ENCODE assay signal across 16 cellular contexts in the genomic region with DNA sequence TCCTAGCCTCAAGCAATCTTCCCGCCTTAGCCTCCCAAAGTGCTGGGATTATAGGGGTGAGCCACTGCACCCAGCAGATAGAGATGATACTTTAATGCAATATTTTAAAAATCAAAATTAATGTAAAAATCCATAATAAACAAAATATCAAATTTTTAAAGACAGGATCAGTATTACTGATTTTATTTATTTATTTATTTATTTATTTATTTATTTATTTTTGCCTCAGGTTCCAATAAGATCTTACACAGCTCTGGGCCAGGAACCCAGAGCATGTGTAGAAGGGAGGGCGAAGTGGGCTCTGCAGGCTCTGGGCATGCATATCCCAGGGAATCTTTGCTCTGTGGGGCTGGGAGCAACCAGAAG. TPM values are rescaled to one million over a fixed set of nuclear protein-coding genes. Genes with fewer than 3 reads are reported as not detected.
DNase-seq lines count a peak whose midpoint lies in the region; ATAC-seq, FAIRE-seq and TF ChIP-seq lines count a peak whose summit lies in the region.
"Had no signal": no experiment of that assay in that cellular context is flagged by ENCODE, and none has a peak within 500 bp of the region (broad histone marks: within the 10 kb centered on the region; RNA-seq: fewer than 3 reads in every experiment).

No MANE protein-coding gene starts in this region.

- intact Hi-C loops in Right ventricle myocardium inferior (cut with DNase I): no loop called here

- peak overlapping the region; percentile 19; the same call in 1 of the 2 replicates for H3K18ac ChIP-seq in H1 (ENCODE audit: extremely low read depth, low read length)

- H3K14ac ChIP-seq in H1 (ENCODE audit: insufficient read length): no peak overlapping the region

- H3K9me3 Mint-ChIP-seq in neural crest cell: no peaks in the 10 kb centered on the region
- H3K9me3 Mint-ChIP-seq: naive thymus-derived CD8-positive, alpha-beta T cell had no signal

- no peak overlapping the region for H2BK20ac ChIP-seq in H1 (ENCODE audit: low read length)

- H3K4me1 ChIP-seq in cardiac muscle cell (ENCODE audit: low read depth) (peaks cover 13% of the 10 kb centered on the region), H1 (replicated peaks in 1 of 4; ENCODE audit: control insufficient read depth in 3 of 4, insufficient read depth in 4 of 4, low read length in 3 of 4) (peaks cover 5 to 11% (median 9%) of the 10 kb centered on the region in 4 experiments)

- H3K27me3 Mint-ChIP-seq in neural crest cell (ENCODE audit: low read depth): peaks cover under 1% of the 10 kb centered on the region

- no peak for TF ChIP-seq RAD21 in H1 (IDR thresholded peaks at IDR 0.05 in 1 of 2, conservative IDR thresholded peaks at IDR 0.05 in 1 of 2; ENCODE audit: low read depth in 2 of 2, low read length in 2 of 2)

- CTCF ChIA-PET in H1 (lab: Charles Lee; ENCODE audit: partially characterized antibody): interaction anchor here (0.5 to 1.3 kb wide), 6 partner anchors 9 to 205 kb away, joined by 3 to 4 read pairs (median 3); no protein-coding TSS in a partner anchor

- no peak for FAIRE-seq in H1 (lab: Jason Lieb, UNC)

- H3K56ac ChIP-seq in H1 (replicated peaks; ENCODE audit: insufficient read length, low read depth, low read length): no peak overlapping the region

- H3K9me3 ChIP-seq in cardiac muscle cell (ENCODE audit: low read depth) (no peaks in the 10 kb centered on the region), H1 (ENCODE audit: insufficient read depth in 2 of 2, low read depth in 1 of 2, low read length in 1 of 2) (no peaks in the 10 kb centered on the region)
- H3K9me3 ChIP-seq: adrenal gland, sigmoid colon had no signal

- H3K4me3 ChIP-seq in cardiac muscle cell: no peak overlapping the region
- H3K4me3 ChIP-seq in H1 (ENCODE audit: extremely low read depth in 1 of 4, insufficient read depth in 2 of 4, low read depth in 3 of 4, low read length in 4 of 4): no peak overlapping the region
- no peak overlapping the region for H3K4me3 ChIP-seq in foreskin fibroblast (ENCODE audit: low read depth in 1 of 2, low read length in 2 of 2)
- H3K4me3 ChIP-seq: adrenal gland, sigmoid colon had no signal

- peak overlapping the region; percentile 93 for H3K27ac Mint-ChIP-seq in neural crest cell (ENCODE audit: unreplicated experiment)
- H3K27ac Mint-ChIP-seq: activated CD8-positive, alpha-beta T cell treated with anti-CD3 and anti-CD28 coated beads, Interleukin-2, amount 10 ng/mL, durations not matched to agents 7 days and 5 days; naive thymus-derived CD8-positive, alpha-beta T cell had no signal

- H4K91ac ChIP-seq in H1 (replicated peaks; ENCODE audit: insufficient read length, low read length): no peak overlapping the region

- no peak overlapping the region for H4K8ac ChIP-seq in H1 (ENCODE audit: extremely low read depth, insufficient read depth, low read length)

- H3K4me1 Mint-ChIP-seq in neural crest cell: peaks cover 30% of the 10 kb centered on the region
- H3K4me1 Mint-ChIP-seq: naive thymus-derived CD8-positive, alpha-beta T cell had no signal

- H3K36me3 Mint-ChIP-seq in neural crest cell (ENCODE audit: low read depth): no peaks in the 10 kb centered on the region
- H3K36me3 Mint-ChIP-seq: naive thymus-derived CD8-positive, alpha-beta T cell had no signal

- no peak overlapping the region for H4K5ac ChIP-seq in H1 (ENCODE audit: insufficient read length, low read depth, low read length)

- ATAC-seq in Right ventricle myocardium inferior (no peak), GM18909 (IDR thresholded peaks at IDR 0.05; ENCODE audit: poor library complexity, unreplicated experiment) (no peak)
- ATAC-seq: activated CD8-positive, alpha-beta T cell treated with anti-CD3 and anti-CD28 coated beads, Interleukin-2, amount 10 ng/mL, durations not matched to agents 7 days and 5 days; naive thymus-derived CD8-positive, alpha-beta T cell had no signal

- H3K79me1 ChIP-seq in H1 (ENCODE audit: low read depth, low read length): no peaks in the 10 kb centered on the region

- H2BK120ac ChIP-seq in H1 (replicated peaks; ENCODE audit: low read depth, low read length): no peak overlapping the region

- no peak for TF ChIP-seq POLR2A in H1 (IDR thresholded peaks at IDR 0.05; ENCODE audit: control extremely low read depth in 1 of 2, low read depth in 2 of 2, low read length in 2 of 2)

- no peak overlapping the region for H3K4ac ChIP-seq in H1 (replicated peaks; ENCODE audit: insufficient read length, low read depth, low read length)

- no peaks in the 10 kb centered on the region; the same call in 1 of the 2 replicates for H3K23me2 ChIP-seq in H1 (ENCODE audit: low read depth, low read length)

- no peaks in the 10 kb centered on the region for H3K27me3 ChIP-seq in cardiac muscle cell
- no peaks in the 10 kb centered on the region for H3K27me3 ChIP-seq in H1 (replicated peaks in 1 of 4; ENCODE audit: control insufficient read depth in 3 of 4, extremely low read depth in 1 of 4, insufficient read depth in 3 of 4, low read length in 3 of 4)
- H3K27me3 ChIP-seq: adrenal gland, sigmoid colon had no signal

- H3K4me2 ChIP-seq in H1 (ENCODE audit: insufficient read depth in 1 of 2, low read depth in 2 of 2, low read length in 2 of 2): no peak overlapping the region

- H3K9ac ChIP-seq in H1 (replicated peaks in 1 of 4; ENCODE audit: extremely low read depth in 1 of 4, low read depth in 3 of 4, low read length in 3 of 4): no peak overlapping the region

- H3K36me3 ChIP-seq in cardiac muscle cell (no peaks in the 10 kb centered on the region), H1 (ENCODE audit: control insufficient read depth in 2 of 4, insufficient read depth in 4 of 4, low read length in 3 of 4) (no peaks in the 10 kb centered on the region)
- H3K36me3 ChIP-seq: adrenal gland, sigmoid colon had no signal

- no peaks in the 10 kb centered on the region for H3K79me2 ChIP-seq in H1 (ENCODE audit: control insufficient read depth in 1 of 2, insufficient read depth in 2 of 2, low read length in 2 of 2)

- H2BK12ac ChIP-seq in H1 (ENCODE audit: low read depth, low read length): no peak overlapping the region

- no peaks in the 10 kb centered on the region for H4K20me1 ChIP-seq in H1 (replicated peaks in 1 of 2; ENCODE audit: control insufficient read depth in 1 of 2, insufficient read depth in 2 of 2, low read length in 2 of 2)

- H2AFZ ChIP-seq in H1 (ENCODE audit: low read length): no peak overlapping the region

- no peak overlapping the region for H2BK5ac ChIP-seq in H1 (ENCODE audit: low read depth, low read length)

- TF ChIP-seq EP300 in H1 (IDR thresholded peaks at IDR 0.05; ENCODE audit: borderline replicate concordance in 1 of 2, low read depth in 2 of 2, low read length in 2 of 2): no peak

- 85% methylated on average over 2 of the region's 2 CpGs; no CpG with 5 or more reads in 1 of the 2 experiments for WGBS in H1 (ENCODE audit: extremely low coverage in 1 of 2, insufficient coverage in 1 of 2, insufficient read length in 1 of 2, insufficient replicate concordance in 2 of 2, low coverage in 1 of 2, low lambda C conversion rate in 2 of 2, missing lambda C conversion rate in 1 of 2), 2 experiments

- no peak overlapping the region for H3K23ac ChIP-seq in H1 (ENCODE audit: insufficient read length)

- DNase-seq in cardiac muscle cell (ENCODE audit: low read depth in 1 of 2, low spot score in 1 of 2) (no peak), Right ventricle myocardium inferior (ENCODE audit: missing footprints) (no peak), H1 (ENCODE audit: low read depth in 1 of 2, low spot score in 2 of 2) (no peak), neural crest cell (ENCODE audit: low read depth, low spot score) (no peak), NCI-H510A (lab: John Stamatoyannopoulos, UW) (no peak), NCI-H146 (lab: John Stamatoyannopoulos, UW) (no peak), foreskin fibroblast (no peak)
- DNase-seq: 8988T; activated CD4-positive, CD25-positive, alpha-beta regulatory T cell treated with anti-CD3 and anti-CD28 coated beads, Interleukin-2, amount 50 U/mL, for 72 hours; activated CD8-positive, alpha-beta T cell treated with anti-CD3 and anti-CD28 coated beads, Interleukin-2, amount 10 ng/mL, durations not matched to agents 7 days and 5 days; activated gamma-delta T cell treated with Interleukin-2 at 50 U/mL for 16 hours; NCI-H1694 treated with DMSO at 0.1 percent for 48 hours; sigmoid colon had no signal

- POLR2A ChIA-PET in H1 (lab: Charles Lee; ENCODE audit: partially characterized antibody): interaction anchor here (1.1 to 1.4 kb wide), 3 partner anchors 10 to 42 kb away, joined by 3 to 8 read pairs (median 3); a partner anchor contains a TSS

- no peak for TF ChIP-seq CTCF in cardiac muscle cell (IDR thresholded peaks at IDR 0.05; ENCODE audit: low read depth, low read length)
- no peak for TF ChIP-seq CTCF in H1 (IDR thresholded peaks at IDR 0.05; ENCODE audit: control extremely low read depth in 1 of 3, insufficient read depth in 1 of 3, low read depth in 1 of 3, low read length in 3 of 3)
- TF ChIP-seq CTCF in neural crest cell (conservative IDR thresholded peaks at IDR 0.05): no peak
- no peak for TF ChIP-seq CTCF in foreskin fibroblast (IDR thresholded peaks at IDR 0.05; ENCODE audit: low read depth, low read length)

- no peak overlapping the region for H3K4me3 Mint-ChIP-seq in neural crest cell
- H3K4me3 Mint-ChIP-seq: activated CD8-positive, alpha-beta T cell treated with anti-CD3 and anti-CD28 coated beads, Interleukin-2, amount 10 ng/mL, durations not matched to agents 7 days and 5 days; naive thymus-derived CD8-positive, alpha-beta T cell had no signal

- peak overlapping the region; percentile 59 for H3K27ac ChIP-seq in cardiac muscle cell
- H3K27ac ChIP-seq in H1 (ENCODE audit: low read depth, low read length): no peak overlapping the region
- H3K27ac ChIP-seq: sigmoid colon had no signal

- no peak overlapping the region for H2AK5ac ChIP-seq in H1 (ENCODE audit: low read depth, low read length)

- no peak overlapping the region for H2BK15ac ChIP-seq in H1 (ENCODE audit: low read length)

RNA-seq across cellular contexts. Expression of a gene that starts 41.6 kb away (rescaled TPM):
- 47.1 and 47.4 TPM in 2 replicates for total RNA-seq in cardiac muscle cell
- 51.5 and 63.4 TPM in 2 replicates for polyA plus RNA-seq in cardiac muscle cell
- 3.4 TPM for total RNA-seq in Right ventricle myocardium inferior
- 17.0 and 17.6 TPM in 2 replicates for total RNA-seq in H1 (2021; fragmentation: NEBNext Ultra II Directional; extraction: Animal tissue kit (Norgen Biotek cat#: 25700))
- 86.7 and 93.6 TPM in 2 replicates for polyA plus RNA-seq in H1 (2011; rRNA removed)
- polyA plus RNA-seq in H1 (2011; cell fraction: cytosol; rRNA removed): 41.3 TPM
- 37.7 TPM for polyA plus RNA-seq in H1 (2011; cell fraction: nucleus; rRNA removed)
- 21.7 to 33.8 TPM (median 32.4 TPM) in 4 replicates for polyA plus RNA-seq in H1 (2012, experiment 1 of 2)
- 30.9 TPM for polyA plus RNA-seq in H1 (2012, experiment 2 of 2)
- polyA plus RNA-seq in H1 (2013, experiment 1 of 2): 12.3 TPM
- 12.0 TPM for polyA plus RNA-seq in H1 (2013, experiment 2 of 2)
- polyA minus RNA-seq in H1 (2011; rRNA and poly(A)+ RNA removed): 22.5 and 38.9 TPM in 2 replicates
- polyA minus RNA-seq in H1 (2011; cell fraction: cytosol; rRNA and poly(A)+ RNA removed): 37.7 TPM
- 23.6 TPM for polyA minus RNA-seq in H1 (2011; cell fraction: nucleus; rRNA and poly(A)+ RNA removed)
- total RNA-seq in neural crest cell: 93.5 and 96.2 TPM in 2 replicates

RNA-seq across cellular contexts. Expression of a gene that starts 57.4 kb away (rescaled TPM):
- 0.21 and 0.46 TPM in 2 replicates for total RNA-seq in cardiac muscle cell
- polyA plus RNA-seq in cardiac muscle cell: 1.1 and 2.3 TPM in 2 replicates
- 0.11 TPM for total RNA-seq in Right ventricle myocardium inferior
- total RNA-seq in H1 (2021; fragmentation: NEBNext Ultra II Directional; extraction: Animal tissue kit (Norgen Biotek cat#: 25700)): 3.6 and 4.8 TPM in 2 replicates
- polyA plus RNA-seq in H1 (2011; rRNA removed): 3.0 and 4.2 TPM in 2 replicates
- 3.7 TPM for polyA plus RNA-seq in H1 (2011; cell fraction: cytosol; rRNA removed)
- polyA plus RNA-seq in H1 (2011; cell fraction: nucleus; rRNA removed): 1.7 TPM
- polyA plus RNA-seq in H1 (2012, experiment 1 of 2): 2.0 to 4.6 TPM (median 4.2 TPM) in 4 replicates
- polyA plus RNA-seq in H1 (2012, experiment 2 of 2): 0.51 TPM
- 2.4 TPM for polyA plus RNA-seq in H1 (2013, experiment 1 of 2)
- polyA plus RNA-seq in H1 (2013, experiment 2 of 2): 2.5 TPM
- polyA minus RNA-seq in H1 (2011; rRNA and poly(A)+ RNA removed): 4.6 and 17.2 TPM in 2 replicates
- polyA minus RNA-seq in H1 (2011; cell fraction: cytosol; rRNA and poly(A)+ RNA removed): 10.7 TPM
- polyA minus RNA-seq in H1 (2011; cell fraction: nucleus; rRNA and poly(A)+ RNA removed): 13.1 TPM
- 0.70 and 1.3 TPM in 2 replicates for total RNA-seq in neural crest cell
- total RNA-seq: adrenal gland; naive thymus-derived CD8-positive, alpha-beta T cell had no signal
